ENCODE assay signal across 20 cellular contexts in genomic region chr12:62446741-62447452, GRCh38.
"Had no signal": no experiment of that assay in that cellular context is flagged by ENCODE, and none has a peak within 500 bp of the region (broad histone marks: within the 10 kb centered on the region; RNA-seq: fewer than 3 reads in every experiment).

No MANE protein-coding gene starts in this region.

- ATAC-seq: effector memory CD8-positive, alpha-beta T cell; gastrocnemius medialis; heart right ventricle; left lobe of liver; naive thymus-derived CD8-positive, alpha-beta T cell; psoas muscle; sciatic nerve had no signal

- H3K9me3 ChIP-seq: gastrocnemius medialis had no signal

- H3K27ac Mint-ChIP-seq: effector memory CD8-positive, alpha-beta T cell; naive thymus-derived CD8-positive, alpha-beta T cell; type B pancreatic cell had no signal

- H3K4me1 Mint-ChIP-seq: naive thymus-derived CD8-positive, alpha-beta T cell had no signal

- H3K4me3 Mint-ChIP-seq: effector memory CD8-positive, alpha-beta T cell; naive thymus-derived CD8-positive, alpha-beta T cell; type B pancreatic cell had no signal

- H3K27ac ChIP-seq: epithelial cell of prostate, esophagus muscularis mucosa, gastrocnemius medialis, heart right ventricle, neutrophil, psoas muscle had no signal

- FAIRE-seq: islet of Langerhans, urothelium cell line had no signal

- H3K36me3 Mint-ChIP-seq: type B pancreatic cell had no signal

- H3K4me3 ChIP-seq: esophagus muscularis mucosa, gastrocnemius medialis, heart right ventricle, psoas muscle had no signal

- H3K4me1 ChIP-seq: esophagus muscularis mucosa, gastrocnemius medialis, heart right ventricle, psoas muscle had no signal

- H3K36me3 ChIP-seq: esophagus muscularis mucosa, gastrocnemius medialis, heart right ventricle, neutrophil had no signal

- DNase-seq: effector memory CD8-positive, alpha-beta T cell; gastrocnemius medialis; heart right ventricle; hypothalamus; kidney glomerular epithelial cell; mammary epithelial cell; naive thymus-derived CD8-positive, alpha-beta T cell; psoas muscle; retina; stimulated activated CD4-positive, alpha-beta T cell treated with anti-CD3 and anti-CD28 coated beads, Interleukin-2, amount 100 ng/mL, for 24 hours; stimulated activated CD4-positive, alpha-beta T cell treated with anti-CD3 and anti-CD28 coated beads, Interleukin-4, amount 100 ng/mL, for 4 hours; stimulated activated naive CD4-positive, alpha-beta T cell had no signal

- H3K27me3 ChIP-seq: esophagus muscularis mucosa, gastrocnemius medialis, heart right ventricle, neutrophil had no signal
